ENCODE assay signal across 8 cellular contexts in genomic region chr2:61793389-61793836, GRCh38.
DNase-seq lines count a peak whose midpoint lies in the region; ATAC-seq and TF ChIP-seq lines count a peak whose summit lies in the region.

No MANE protein-coding gene starts in this region.

- H3K36me3 ChIP-seq in IMR-90 (ENCODE audit: control insufficient read depth, insufficient read depth, low read length) (no peaks in the 10 kb centered on the region), hepatocyte (replicated peaks; ENCODE audit: insufficient read depth, low read depth) (no peaks in the 10 kb centered on the region), skeletal muscle tissue (ENCODE audit: control insufficient read depth in 3 of 3, insufficient read depth in 3 of 3, low read length in 3 of 3) (no peaks in the 10 kb centered on the region)

- H3K79me2 ChIP-seq in hepatocyte = no peaks in the 10 kb centered on the region

- dilution Hi-C loops in IMR-90 (cut with HindIII; ENCODE audit: low sequenced_read_pairs, unreplicated experiment) = no loop called here

- ATAC-seq in IMR-90 (ENCODE audit: low read depth) (peak; percentile 90), T-cell (replicated peaks in 1 of 4) (peak; percentile 87 to 99 (median 94))

- TF ChIP-seq CTCF in AG09309 (IDR thresholded peaks at IDR 0.05; ENCODE audit: control insufficient read depth, insufficient read depth, low read depth, low read length, missing control alignments) = peak; percentile 65
- peak; percentile 55 for TF ChIP-seq CTCF in IMR-90 (conservative IDR thresholded peaks at IDR 0.05; ENCODE audit: low read depth, low read length)
- TF ChIP-seq CTCF in hepatocyte (IDR thresholded peaks at IDR 0.05; ENCODE audit: poor library complexity) = peak; percentile 68

- H3K27me3 ChIP-seq in IMR-90 (ENCODE audit: control insufficient read depth, insufficient read depth, low read length) (peaks cover 2% of the 10 kb centered on the region; the same call in 1 of the 2 replicates), hepatocyte (no peaks in the 10 kb centered on the region), skeletal muscle tissue (ENCODE audit: control insufficient read depth in 3 of 3, insufficient read depth in 3 of 3, low read length in 3 of 3) (no peaks in the 10 kb centered on the region)

- no peak overlapping the region for H4K91ac ChIP-seq in IMR-90 (ENCODE audit: insufficient read depth, low read depth, low read length)

- no peak overlapping the region for H2BK120ac ChIP-seq in IMR-90 (ENCODE audit: low read depth, low read length)

- no peak overlapping the region for H3K4ac ChIP-seq in IMR-90 (ENCODE audit: low read depth, low read length)

- H3K4me3 ChIP-seq in AG09309 (ENCODE audit: control insufficient read depth, low read depth, low read length) (no peak overlapping the region), IMR-90 (ENCODE audit: insufficient read depth, low read depth, low read length) (peak overlapping the region; percentile 39; the same call in 1 of the 2 replicates), hepatocyte (peak overlapping the region; percentile 36), skeletal muscle tissue (ENCODE audit: low read length in 3 of 3) (peak overlapping the region; percentile 46 to 54 (median 52))

- peak overlapping the region; percentile 70 for H3K4me2 ChIP-seq in IMR-90 (ENCODE audit: low read depth, low read length)
- H3K4me2 ChIP-seq in hepatocyte = peak overlapping the region; percentile 86

- DNase-seq in AG09309 (ENCODE audit: low read depth) = peak; percentile 11
- DNase-seq in GM19238 (ENCODE audit: insufficient read length, low spot score) = peak; percentile 67
- peak; percentile 54 for DNase-seq in IMR-90
- peak; percentile 34 to 78 (median 66) for DNase-seq in T-cell
- DNase-seq in amniotic epithelial cell (ENCODE audit: low read depth) = peak; percentile 47
- peak; percentile 84 for DNase-seq in hepatocyte (ENCODE audit: low spot score)
- no peak for DNase-seq in NCI-H774 (lab: John Stamatoyannopoulos, UW)

- no TSS peak for BruUV-seq in IMR-90 (replicated peaks; lab: Mats Ljungman, UMichigan)

- in situ Hi-C loops in IMR-90 (cut with MboI; ENCODE audit: low sequenced_read_pairs) = no loop called here

- peaks cover 0 to 8% (median 6%) of the 10 kb centered on the region in 3 donors for H3K4me1 Mint-ChIP-seq in T-cell

- peaks cover 3% of the 10 kb centered on the region for H3K4me1 ChIP-seq in IMR-90 (ENCODE audit: control insufficient read depth, insufficient read depth, low read length)
- H3K4me1 ChIP-seq in hepatocyte (ENCODE audit: insufficient read depth) = no peaks in the 10 kb centered on the region
- peaks cover 0 to 3% (median 3%) of the 10 kb centered on the region in 3 donors for H3K4me1 ChIP-seq in skeletal muscle tissue (ENCODE audit: control insufficient read depth in 3 of 3, insufficient read depth in 3 of 3, low read length in 3 of 3)

- no peak overlapping the region for H2BK5ac ChIP-seq in IMR-90 (ENCODE audit: low read depth, low read length, poor library complexity, severe bottlenecking)

- H3K27ac Mint-ChIP-seq in T-cell = no peak overlapping the region

- no peak for TF ChIP-seq POLR2A in IMR-90 (IDR thresholded peaks at IDR 0.05; ENCODE audit: low read depth, low read length)

- no CpG with 5 or more reads among the region's 20 CpGs for WGBS in IMR-90 (ENCODE audit: extremely low coverage in 2 of 2, insufficient read length in 1 of 2), 2 experiments
- 10% methylated on average over 20 of the region's 20 CpGs for WGBS in hepatocyte (ENCODE audit: low lambda C conversion rate, missing lambda C conversion rate)

- H3K9me1 ChIP-seq in IMR-90 (ENCODE audit: insufficient read depth, low read length) = no peaks in the 10 kb centered on the region

- no peaks in the 10 kb centered on the region for H3K9me3 ChIP-seq in IMR-90 (ENCODE audit: control insufficient read depth, insufficient read depth, low read length)
- H3K9me3 ChIP-seq in hepatocyte (ENCODE audit: low read depth) = no peaks in the 10 kb centered on the region
- H3K9me3 ChIP-seq in skeletal muscle tissue (ENCODE audit: control insufficient read depth in 3 of 3, low read length in 3 of 3) = no peaks in the 10 kb centered on the region

- H3K79me1 ChIP-seq in IMR-90 (ENCODE audit: low read depth in 1 of 2, low read length in 2 of 2) = no peaks in the 10 kb centered on the region

- H2AFZ ChIP-seq in IMR-90 (replicated peaks; ENCODE audit: low read length, poor library complexity) (peak overlapping the region; percentile 83), hepatocyte (peak overlapping the region; percentile 92)

- peak overlapping the region; percentile 5 for H2AK9ac ChIP-seq in IMR-90 (replicated peaks; ENCODE audit: low read depth, low read length, poor library complexity)

- no peak overlapping the region for H2BK20ac ChIP-seq in IMR-90 (ENCODE audit: low read depth, low read length)

- H3K27ac ChIP-seq in IMR-90 (ENCODE audit: insufficient read depth, low read length) = no peak overlapping the region
- H3K27ac ChIP-seq in hepatocyte = no peak overlapping the region
- no peak overlapping the region for H3K27ac ChIP-seq in skeletal muscle tissue (ENCODE audit: low read depth, low read length)

- H3K56ac ChIP-seq in IMR-90 (ENCODE audit: extremely low read depth, insufficient read depth, low read length) = no peak overlapping the region

- H4K20me1 ChIP-seq in IMR-90 (ENCODE audit: insufficient read depth, low read length) (no peaks in the 10 kb centered on the region), hepatocyte (ENCODE audit: insufficient read depth, poor library complexity, severe bottlenecking) (no peaks in the 10 kb centered on the region)

- POLR2A ChIA-PET in IMR-90 (lab: Charles Lee; ENCODE audit: unreplicated experiment) (no interaction called here), T-cell (lab: Charles Lee) (no interaction called here)

- H3K9me2 ChIP-seq in hepatocyte (replicated peaks; ENCODE audit: insufficient read depth) = no peaks in the 10 kb centered on the region

- intact Hi-C loops in IMR-90 (cut with micrococcal nuclease) = loop anchor here (2.0 kb wide), 1 partner anchor 659 kb away; no protein-coding TSS in a partner anchor

- no peak overlapping the region for H3K18ac ChIP-seq in IMR-90 (ENCODE audit: low read depth, low read length)

- TF ChIP-seq RAD21 in IMR-90 (IDR thresholded peaks at IDR 0.05; ENCODE audit: low read length) = peak; percentile 62

- H3K14ac ChIP-seq in IMR-90 (replicated peaks; ENCODE audit: low read depth, low read length) = no peak overlapping the region

- no peak overlapping the region for H3K23ac ChIP-seq in IMR-90 (ENCODE audit: low read depth, low read length)

- H4K5ac ChIP-seq in IMR-90 (ENCODE audit: low read depth, low read length) = no peak overlapping the region

- peak overlapping the region in 2 of 3 donors; percentile 43 to 70 for H3K4me3 Mint-ChIP-seq in T-cell

- H3K9ac ChIP-seq in IMR-90 (ENCODE audit: low read depth, low read length) (no peak overlapping the region), skeletal muscle tissue (ENCODE audit: low read depth in 1 of 3, low read length in 3 of 3) (peak overlapping the region in 1 of 3 donors; percentile 54)

- no peak overlapping the region for H2AK5ac ChIP-seq in IMR-90 (ENCODE audit: low read depth, low read length)

- H3K36me3 Mint-ChIP-seq in T-cell = no peaks in the 10 kb centered on the region

- H3K27me3 Mint-ChIP-seq in T-cell = peaks cover 0 to 11% of the 10 kb centered on the region in 2 donors

- CTCF ChIA-PET in IMR-90 (lab: Yijun Ruan, JAX) (interaction anchor here (0.6 to 0.7 kb wide), 2 partner anchors 72 to 508 kb away, joined by 3 read pairs; no protein-coding TSS in a partner anchor), T-cell (lab: Charles Lee) (interaction anchor here in 1 of 2 donors (0.7 kb wide), 1 partner anchor 151 kb away, joined by 5 read pairs; no protein-coding TSS in a partner anchor)

- H4K8ac ChIP-seq in IMR-90 (ENCODE audit: low read depth in 2 of 2, low read length in 2 of 2) = no peak overlapping the region

- no peaks in the 10 kb centered on the region for H3K9me3 Mint-ChIP-seq in T-cell

- no peak overlapping the region for H2BK15ac ChIP-seq in IMR-90 (ENCODE audit: low read depth, low read length)

TF ChIP-seq in IMR-90, 13 proteins besides CTCF, POLR2A, EP300 and RAD21:
- TF ChIP-seq SMC3 (IDR thresholded peaks at IDR 0.05; ENCODE audit: low read depth, low read length) (peak; percentile 58; the same call in 1 of the 2 replicates), ELK1 (IDR thresholded peaks at IDR 0.05; ENCODE audit: borderline replicate concordance, low read depth, low read length) (no peak), NFE2L2 (IDR thresholded peaks at IDR 0.05; ENCODE audit: low read depth, low read length) (no peak)
